Comparison of ENCODE assay signal across 2 cellular contexts in the genomic region with DNA sequence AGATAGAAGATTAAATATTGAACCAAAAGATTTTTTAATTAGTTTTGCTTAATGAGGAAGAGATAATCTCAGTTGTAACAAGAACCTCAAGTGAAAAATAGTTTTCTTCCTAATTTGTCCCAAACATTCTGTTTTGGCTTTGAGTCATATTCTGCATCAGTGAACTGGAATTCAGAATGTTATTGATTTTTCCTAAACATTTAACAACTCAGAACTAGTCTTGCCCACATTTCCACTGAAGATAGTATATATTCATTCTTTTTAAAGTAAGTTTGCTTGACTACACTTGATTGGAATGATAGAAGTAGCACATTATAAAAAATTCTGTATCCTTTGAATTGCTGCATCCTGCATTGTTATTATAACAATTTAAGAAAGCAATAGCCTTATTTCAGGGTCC.
TF ChIP-seq lines count a peak whose summit lies in the region.

No MANE protein-coding gene starts in this region.

TF ChIP-seq in HepG2, 621 proteins besides CTCF, POLR2A, EP300 and RAD21 (continued from another document):
- TF ChIP-seq, protein P1, sequence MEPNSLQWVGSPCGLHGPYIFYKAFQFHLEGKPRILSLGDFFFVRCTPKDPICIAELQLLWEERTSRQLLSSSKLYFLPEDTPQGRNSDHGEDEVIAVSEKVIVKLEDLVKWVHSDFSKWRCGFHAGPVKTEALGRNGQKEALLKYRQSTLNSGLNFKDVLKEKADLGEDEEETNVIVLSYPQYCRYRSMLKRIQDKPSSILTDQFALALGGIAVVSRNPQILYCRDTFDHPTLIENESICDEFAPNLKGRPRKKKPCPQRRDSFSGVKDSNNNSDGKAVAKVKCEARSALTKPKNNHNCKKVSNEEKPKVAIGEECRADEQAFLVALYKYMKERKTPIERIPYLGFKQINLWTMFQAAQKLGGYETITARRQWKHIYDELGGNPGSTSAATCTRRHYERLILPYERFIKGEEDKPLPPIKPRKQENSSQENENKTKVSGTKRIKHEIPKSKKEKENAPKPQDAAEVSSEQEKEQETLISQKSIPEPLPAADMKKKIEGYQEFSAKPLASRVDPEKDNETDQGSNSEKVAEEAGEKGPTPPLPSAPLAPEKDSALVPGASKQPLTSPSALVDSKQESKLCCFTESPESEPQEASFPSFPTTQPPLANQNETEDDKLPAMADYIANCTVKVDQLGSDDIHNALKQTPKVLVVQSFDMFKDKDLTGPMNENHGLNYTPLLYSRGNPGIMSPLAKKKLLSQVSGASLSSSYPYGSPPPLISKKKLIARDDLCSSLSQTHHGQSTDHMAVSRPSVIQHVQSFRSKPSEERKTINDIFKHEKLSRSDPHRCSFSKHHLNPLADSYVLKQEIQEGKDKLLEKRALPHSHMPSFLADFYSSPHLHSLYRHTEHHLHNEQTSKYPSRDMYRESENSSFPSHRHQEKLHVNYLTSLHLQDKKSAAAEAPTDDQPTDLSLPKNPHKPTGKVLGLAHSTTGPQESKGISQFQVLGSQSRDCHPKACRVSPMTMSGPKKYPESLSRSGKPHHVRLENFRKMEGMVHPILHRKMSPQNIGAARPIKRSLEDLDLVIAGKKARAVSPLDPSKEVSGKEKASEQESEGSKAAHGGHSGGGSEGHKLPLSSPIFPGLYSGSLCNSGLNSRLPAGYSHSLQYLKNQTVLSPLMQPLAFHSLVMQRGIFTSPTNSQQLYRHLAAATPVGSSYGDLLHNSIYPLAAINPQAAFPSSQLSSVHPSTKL (CRISPR knock-in tag; IDR thresholded peaks at IDR 0.05), result 0 out of 2 replicates have a peak, but pooled peaks have one; percentile 11
- no peak for TF ChIP-seq ARID2 (CRISPR knock-in tag; IDR thresholded peaks at IDR 0.05; ENCODE audit: borderline replicate concordance)

TF ChIP-seq in GM23338, 12 proteins besides CTCF, POLR2A, EP300 and RAD21 (continued from another document):
- TF ChIP-seq, protein P2, sequence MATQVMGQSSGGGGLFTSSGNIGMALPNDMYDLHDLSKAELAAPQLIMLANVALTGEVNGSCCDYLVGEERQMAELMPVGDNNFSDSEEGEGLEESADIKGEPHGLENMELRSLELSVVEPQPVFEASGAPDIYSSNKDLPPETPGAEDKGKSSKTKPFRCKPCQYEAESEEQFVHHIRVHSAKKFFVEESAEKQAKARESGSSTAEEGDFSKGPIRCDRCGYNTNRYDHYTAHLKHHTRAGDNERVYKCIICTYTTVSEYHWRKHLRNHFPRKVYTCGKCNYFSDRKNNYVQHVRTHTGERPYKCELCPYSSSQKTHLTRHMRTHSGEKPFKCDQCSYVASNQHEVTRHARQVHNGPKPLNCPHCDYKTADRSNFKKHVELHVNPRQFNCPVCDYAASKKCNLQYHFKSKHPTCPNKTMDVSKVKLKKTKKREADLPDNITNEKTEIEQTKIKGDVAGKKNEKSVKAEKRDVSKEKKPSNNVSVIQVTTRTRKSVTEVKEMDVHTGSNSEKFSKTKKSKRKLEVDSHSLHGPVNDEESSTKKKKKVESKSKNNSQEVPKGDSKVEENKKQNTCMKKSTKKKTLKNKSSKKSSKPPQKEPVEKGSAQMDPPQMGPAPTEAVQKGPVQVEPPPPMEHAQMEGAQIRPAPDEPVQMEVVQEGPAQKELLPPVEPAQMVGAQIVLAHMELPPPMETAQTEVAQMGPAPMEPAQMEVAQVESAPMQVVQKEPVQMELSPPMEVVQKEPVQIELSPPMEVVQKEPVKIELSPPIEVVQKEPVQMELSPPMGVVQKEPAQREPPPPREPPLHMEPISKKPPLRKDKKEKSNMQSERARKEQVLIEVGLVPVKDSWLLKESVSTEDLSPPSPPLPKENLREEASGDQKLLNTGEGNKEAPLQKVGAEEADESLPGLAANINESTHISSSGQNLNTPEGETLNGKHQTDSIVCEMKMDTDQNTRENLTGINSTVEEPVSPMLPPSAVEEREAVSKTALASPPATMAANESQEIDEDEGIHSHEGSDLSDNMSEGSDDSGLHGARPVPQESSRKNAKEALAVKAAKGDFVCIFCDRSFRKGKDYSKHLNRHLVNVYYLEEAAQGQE (IDR thresholded peaks at IDR 0.05; ENCODE audit: unreplicated experiment), result no peak
- no peak for TF ChIP-seq NANOG (IDR thresholded peaks at IDR 0.05; ENCODE audit: borderline replicate concordance)
- TF ChIP-seq, protein P3, sequence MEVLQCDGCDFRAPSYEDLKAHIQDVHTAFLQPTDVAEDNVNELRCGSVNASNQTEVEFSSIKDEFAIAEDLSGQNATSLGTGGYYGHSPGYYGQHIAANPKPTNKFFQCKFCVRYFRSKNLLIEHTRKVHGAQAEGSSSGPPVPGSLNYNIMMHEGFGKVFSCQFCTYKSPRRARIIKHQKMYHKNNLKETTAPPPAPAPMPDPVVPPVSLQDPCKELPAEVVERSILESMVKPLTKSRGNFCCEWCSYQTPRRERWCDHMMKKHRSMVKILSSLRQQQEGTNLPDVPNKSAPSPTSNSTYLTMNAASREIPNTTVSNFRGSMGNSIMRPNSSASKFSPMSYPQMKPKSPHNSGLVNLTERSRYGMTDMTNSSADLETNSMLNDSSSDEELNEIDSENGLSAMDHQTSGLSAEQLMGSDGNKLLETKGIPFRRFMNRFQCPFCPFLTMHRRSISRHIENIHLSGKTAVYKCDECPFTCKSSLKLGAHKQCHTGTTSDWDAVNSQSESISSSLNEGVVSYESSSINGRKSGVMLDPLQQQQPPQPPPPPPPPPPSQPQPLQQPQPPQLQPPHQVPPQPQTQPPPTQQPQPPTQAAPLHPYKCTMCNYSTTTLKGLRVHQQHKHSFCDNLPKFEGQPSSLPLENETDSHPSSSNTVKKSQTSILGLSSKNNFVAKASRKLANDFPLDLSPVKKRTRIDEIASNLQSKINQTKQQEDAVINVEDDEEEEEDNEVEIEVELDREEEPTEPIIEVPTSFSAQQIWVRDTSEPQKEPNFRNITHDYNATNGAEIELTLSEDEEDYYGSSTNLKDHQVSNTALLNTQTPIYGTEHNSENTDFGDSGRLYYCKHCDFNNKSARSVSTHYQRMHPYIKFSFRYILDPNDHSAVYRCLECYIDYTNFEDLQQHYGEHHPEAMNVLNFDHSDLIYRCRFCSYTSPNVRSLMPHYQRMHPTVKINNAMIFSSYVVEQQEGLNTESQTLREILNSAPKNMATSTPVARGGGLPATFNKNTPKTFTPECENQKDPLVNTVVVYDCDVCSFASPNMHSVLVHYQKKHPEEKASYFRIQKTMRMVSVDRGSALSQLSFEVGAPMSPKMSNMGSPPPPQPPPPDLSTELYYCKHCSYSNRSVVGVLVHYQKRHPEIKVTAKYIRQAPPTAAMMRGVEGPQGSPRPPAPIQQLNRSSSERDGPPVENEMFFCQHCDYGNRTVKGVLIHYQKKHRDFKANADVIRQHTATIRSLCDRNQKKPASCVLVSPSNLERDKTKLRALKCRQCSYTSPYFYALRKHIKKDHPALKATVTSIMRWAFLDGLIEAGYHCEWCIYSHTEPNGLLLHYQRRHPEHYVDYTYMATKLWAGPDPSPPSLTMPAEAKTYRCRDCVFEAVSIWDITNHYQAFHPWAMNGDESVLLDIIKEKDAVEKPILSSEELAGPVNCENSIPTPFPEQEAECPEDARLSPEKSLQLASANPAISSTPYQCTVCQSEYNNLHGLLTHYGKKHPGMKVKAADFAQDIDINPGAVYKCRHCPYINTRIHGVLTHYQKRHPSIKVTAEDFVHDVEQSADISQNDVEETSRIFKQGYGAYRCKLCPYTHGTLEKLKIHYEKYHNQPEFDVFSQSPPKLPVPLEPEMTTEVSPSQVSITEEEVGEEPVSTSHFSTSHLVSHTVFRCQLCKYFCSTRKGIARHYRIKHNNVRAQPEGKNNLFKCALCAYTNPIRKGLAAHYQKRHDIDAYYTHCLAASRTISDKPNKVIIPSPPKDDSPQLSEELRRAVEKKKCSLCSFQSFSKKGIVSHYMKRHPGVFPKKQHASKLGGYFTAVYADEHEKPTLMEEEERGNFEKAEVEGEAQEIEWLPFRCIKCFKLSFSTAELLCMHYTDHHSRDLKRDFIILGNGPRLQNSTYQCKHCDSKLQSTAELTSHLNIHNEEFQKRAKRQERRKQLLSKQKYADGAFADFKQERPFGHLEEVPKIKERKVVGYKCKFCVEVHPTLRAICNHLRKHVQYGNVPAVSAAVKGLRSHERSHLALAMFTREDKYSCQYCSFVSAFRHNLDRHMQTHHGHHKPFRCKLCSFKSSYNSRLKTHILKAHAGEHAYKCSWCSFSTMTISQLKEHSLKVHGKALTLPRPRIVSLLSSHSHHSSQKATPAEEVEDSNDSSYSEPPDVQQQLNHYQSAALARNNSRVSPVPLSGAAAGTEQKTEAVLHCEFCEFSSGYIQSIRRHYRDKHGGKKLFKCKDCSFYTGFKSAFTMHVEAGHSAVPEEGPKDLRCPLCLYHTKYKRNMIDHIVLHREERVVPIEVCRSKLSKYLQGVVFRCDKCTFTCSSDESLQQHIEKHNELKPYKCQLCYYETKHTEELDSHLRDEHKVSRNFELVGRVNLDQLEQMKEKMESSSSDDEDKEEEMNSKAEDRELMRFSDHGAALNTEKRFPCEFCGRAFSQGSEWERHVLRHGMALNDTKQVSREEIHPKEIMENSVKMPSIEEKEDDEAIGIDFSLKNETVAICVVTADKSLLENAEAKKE (CRISPR knock-in tag; IDR thresholded peaks at IDR 0.05), result no peak
- TF ChIP-seq, protein P4, sequence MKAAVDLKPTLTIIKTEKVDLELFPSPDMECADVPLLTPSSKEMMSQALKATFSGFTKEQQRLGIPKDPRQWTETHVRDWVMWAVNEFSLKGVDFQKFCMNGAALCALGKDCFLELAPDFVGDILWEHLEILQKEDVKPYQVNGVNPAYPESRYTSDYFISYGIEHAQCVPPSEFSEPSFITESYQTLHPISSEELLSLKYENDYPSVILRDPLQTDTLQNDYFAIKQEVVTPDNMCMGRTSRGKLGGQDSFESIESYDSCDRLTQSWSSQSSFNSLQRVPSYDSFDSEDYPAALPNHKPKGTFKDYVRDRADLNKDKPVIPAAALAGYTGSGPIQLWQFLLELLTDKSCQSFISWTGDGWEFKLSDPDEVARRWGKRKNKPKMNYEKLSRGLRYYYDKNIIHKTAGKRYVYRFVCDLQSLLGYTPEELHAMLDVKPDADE (IDR thresholded peaks at IDR 0.05), result no peak
- no peak for TF ChIP-seq EZH2phosphoT487 (IDR thresholded peaks at IDR 0.05; ENCODE audit: unreplicated experiment)
- no peak for TF ChIP-seq ZNF114 (CRISPR knock-in tag; IDR thresholded peaks at IDR 0.05)
- TF ChIP-seq POLR2AphosphoS5 (IDR thresholded peaks at IDR 0.05; ENCODE audit: low read depth), result no peak
- TF ChIP-seq CREB1 (CRISPR knock-in tag; IDR thresholded peaks at IDR 0.05; ENCODE audit: low read depth), result no peak
